In genomic region chr2:226184940-226185575, GRCh38 we compare ENCODE assay signal across 9 cellular contexts.
A peak's percentile ranks its signal among the peaks of the same experiment; 100 is the strongest.
DNase-seq lines count a peak whose midpoint lies in the region; FAIRE-seq and TF ChIP-seq lines count a peak whose summit lies in the region.
"Had no signal": no experiment of that assay in that cellular context is flagged by ENCODE, and none has a peak within 500 bp of the region (broad histone marks: within the 10 kb centered on the region; RNA-seq: fewer than 3 reads in every experiment).

No MANE protein-coding gene starts in this region.

- FAIRE-seq in bronchial epithelial cell (lab: Jason Lieb, UNC) = no peak

- H3K4me1 ChIP-seq in muscle layer of duodenum (ENCODE audit: control insufficient read depth in 1 of 2, insufficient read depth in 2 of 2, low read length in 2 of 2) = no peaks in the 10 kb centered on the region
- no peaks in the 10 kb centered on the region for H3K4me1 ChIP-seq in effector memory CD4-positive, alpha-beta T cell (ENCODE audit: control insufficient read depth, insufficient read depth, low read length, poor library complexity, severe bottlenecking)

- TF ChIP-seq CTCF in AG04449 (IDR thresholded peaks at IDR 0.05; ENCODE audit: insufficient read depth, low read length, missing control alignments) (no peak), bronchial epithelial cell (IDR thresholded peaks at IDR 0.05; ENCODE audit: insufficient read depth, low read length, severe bottlenecking) (no peak)

- POLR2A ChIA-PET in AG04449 (lab: Yijun Ruan, JAX) = interaction anchor here (0.6 to 1.3 kb wide), 2 partner anchors 46 to 67 kb away, joined by 3 to 5 read pairs; no protein-coding TSS in a partner anchor

- H3K27ac ChIP-seq in muscle layer of duodenum (ENCODE audit: low read length) = peak overlapping the region; percentile 32
- no peak overlapping the region for H3K27ac ChIP-seq in effector memory CD4-positive, alpha-beta T cell (ENCODE audit: insufficient read depth, low read length, poor library complexity, severe bottlenecking)
- H3K27ac ChIP-seq: VCaP had no signal

- peak overlapping the region; percentile 12 for H3K4me3 ChIP-seq in AG04449 (ENCODE audit: low read depth, low read length)
- no peak overlapping the region for H3K4me3 ChIP-seq in bronchial epithelial cell (ENCODE audit: low read depth, low read length)
- no peak overlapping the region for H3K4me3 ChIP-seq in muscle layer of duodenum (ENCODE audit: low read depth in 1 of 2, low read length in 2 of 2)
- H3K4me3 ChIP-seq in effector memory CD4-positive, alpha-beta T cell (ENCODE audit: insufficient read depth, low read depth, low read length, poor library complexity, severe bottlenecking) = no peak overlapping the region

- H3K36me3 ChIP-seq in bronchial epithelial cell (ENCODE audit: control insufficient read depth, insufficient read depth, low read length) = no peaks in the 10 kb centered on the region
- no peaks in the 10 kb centered on the region for H3K36me3 ChIP-seq in muscle layer of duodenum (ENCODE audit: control insufficient read depth in 1 of 2, insufficient read depth in 2 of 2, low read length in 2 of 2)
- H3K36me3 ChIP-seq in effector memory CD4-positive, alpha-beta T cell (ENCODE audit: control insufficient read depth, insufficient read depth, low read length) = no peaks in the 10 kb centered on the region

- no peaks in the 10 kb centered on the region for H3K9me3 ChIP-seq in muscle layer of duodenum (ENCODE audit: control insufficient read depth in 1 of 2, low read length in 2 of 2)
- no peaks in the 10 kb centered on the region for H3K9me3 ChIP-seq in effector memory CD4-positive, alpha-beta T cell (ENCODE audit: control insufficient read depth, low read length)

- DNase-seq in AG04449 (ENCODE audit: low read depth, low spot score) = no peak
- DNase-seq in NCI-H1694 treated with DMSO at 0.1 percent for 48 hours (lab: John Stamatoyannopoulos, UW) = peak; percentile 92
- DNase-seq in bronchial epithelial cell (ENCODE audit: low read depth) = peak; percentile 7
- no peak for DNase-seq in NCI-H2029 (lab: John Stamatoyannopoulos, UW)
- DNase-seq in cerebellar cortex (ENCODE audit: low spot score) = no peak
- no peak for DNase-seq in activated CD4-positive, alpha-beta T cell treated with anti-CD3 and anti-CD28 coated beads, Interleukin-2, amount 50 U/mL, for 1 hour
- no peak for DNase-seq in effector memory CD4-positive, alpha-beta T cell

- H3K27me3 ChIP-seq in bronchial epithelial cell (ENCODE audit: control insufficient read depth, insufficient read depth, low read length) (no peaks in the 10 kb centered on the region), muscle layer of duodenum (ENCODE audit: low read depth, low read length) (no peaks in the 10 kb centered on the region)
- H3K27me3 ChIP-seq in effector memory CD4-positive, alpha-beta T cell (replicated peaks; ENCODE audit: control insufficient read depth, insufficient read depth, low read length, poor library complexity, severe bottlenecking) = no peaks in the 10 kb centered on the region

- CTCF ChIA-PET in AG04449 (lab: Yijun Ruan, JAX) = interaction anchor here (1.0 to 4.0 kb wide), 4 partner anchors 12 to 615 kb away, joined by 3 to 15 read pairs (median 6); no protein-coding TSS in a partner anchor

Comparison
In these comparisons a context has a peak if more than half of its experiments do, and no peak if none do; other contexts are left out.
1. DNase-seq: peak in NCI-H1694 treated with DMSO at 0.1 percent for 48 hours (single experiment) and bronchial epithelial cell (single experiment); none in AG04449 (single experiment), NCI-H2029 (single experiment), cerebellar cortex (single experiment), activated CD4-positive, alpha-beta T cell treated with anti-CD3 and anti-CD28 coated beads, Interleukin-2, amount 50 U/mL, for 1 hour (single experiment) and effector memory CD4-positive, alpha-beta T cell (0 of 3).